In the genomic region with DNA sequence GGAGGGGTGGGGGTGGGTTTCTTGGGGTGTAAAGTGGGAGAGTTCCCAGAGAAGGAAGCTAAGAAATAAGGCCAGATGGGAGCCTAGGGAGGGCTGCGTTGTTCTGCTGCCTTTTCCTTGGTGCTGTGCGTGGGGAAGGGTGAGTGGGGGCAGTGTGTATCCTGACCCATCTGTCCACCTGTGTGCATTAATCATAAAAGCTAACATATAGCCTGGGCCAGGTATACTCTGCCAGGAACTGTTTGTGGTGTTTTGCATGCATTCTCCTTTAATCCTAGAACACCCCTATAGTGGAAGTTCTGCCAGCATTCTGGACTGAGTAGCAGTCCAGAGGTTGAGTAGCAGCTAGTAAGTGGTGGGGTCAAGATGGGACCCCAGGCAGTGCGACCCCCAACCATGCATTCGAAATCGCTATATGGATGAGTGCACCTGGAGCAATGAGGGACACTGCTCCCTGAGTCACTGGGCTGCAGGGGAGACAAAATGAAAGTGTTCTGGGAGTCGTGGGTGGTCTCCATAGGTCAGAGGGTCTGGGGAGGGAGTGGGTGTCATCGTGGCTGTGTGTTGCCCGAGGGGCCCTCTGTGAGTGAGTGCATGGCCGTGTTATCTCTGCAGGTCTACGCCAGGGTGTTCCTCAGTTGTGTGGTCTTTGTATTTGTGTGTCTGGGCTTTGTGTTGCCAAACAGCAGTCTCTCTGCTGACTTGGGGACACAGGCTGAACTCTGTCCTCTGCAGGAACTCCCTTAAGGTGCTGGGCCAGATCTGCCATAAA, we compare ENCODE assay signal across 8 cellular contexts. TPM values are rescaled to one million over a fixed set of nuclear protein-coding genes. Genes with fewer than 3 reads are reported as not detected.
DNase-seq lines count a peak whose midpoint lies in the region; TF ChIP-seq lines count a peak whose summit lies in the region.

No MANE protein-coding gene starts in this region.

- H3K4me1 ChIP-seq in SJSA1 (replicated peaks) (peaks cover 18% of the 10 kb centered on the region), osteoblast (ENCODE audit: insufficient read depth, low read length) (peaks cover 13% of the 10 kb centered on the region)

- H3K79me2 ChIP-seq in osteoblast (ENCODE audit: insufficient read depth, low read length): peaks cover 63% of the 10 kb centered on the region

- peak overlapping the region; percentile 86 for H3K4me2 ChIP-seq in osteoblast (ENCODE audit: insufficient read depth, low read length)

- H2AFZ ChIP-seq in osteoblast (ENCODE audit: low read length): no peak overlapping the region

- DNase-seq in AG09309 (ENCODE audit: low read depth) (no peak), SJSA1 (ENCODE audit: low read depth in 1 of 2, low spot score in 2 of 2) (no peak), foreskin fibroblast (no peak), osteoblast (ENCODE audit: insufficient read length, low spot score, missing footprints) (peak; percentile 61), caudate nucleus (lab: John Stamatoyannopoulos, UW) (no peak), NCI-H526 treated with DMSO at 0.1 percent for 48 hours (lab: John Stamatoyannopoulos, UW) (no peak), NCI-H1930 (lab: John Stamatoyannopoulos, UW) (no peak), inferior parietal cortex (ENCODE audit: extremely low spot score) (no peak)

- peaks cover 37% of the 10 kb centered on the region for H4K20me1 ChIP-seq in osteoblast (ENCODE audit: insufficient read depth, low read length)

- H3K9me3 ChIP-seq in SJSA1 (replicated peaks) (no peaks in the 10 kb centered on the region), osteoblast (ENCODE audit: low read depth, low read length) (no peaks in the 10 kb centered on the region)

- H3K27me3 ChIP-seq in SJSA1 (replicated peaks) (no peaks in the 10 kb centered on the region), osteoblast (ENCODE audit: insufficient read depth, low read length) (no peaks in the 10 kb centered on the region)

- no peak for TF ChIP-seq CTCF in AG09309 (IDR thresholded peaks at IDR 0.05; ENCODE audit: control insufficient read depth, insufficient read depth, low read depth, low read length, missing control alignments)
- no peak for TF ChIP-seq CTCF in foreskin fibroblast (IDR thresholded peaks at IDR 0.05; ENCODE audit: low read depth, low read length)
- TF ChIP-seq CTCF in osteoblast (IDR thresholded peaks at IDR 0.05; ENCODE audit: extremely low read depth, low read depth, low read length): no peak

- H3K4me3 ChIP-seq in AG09309 (ENCODE audit: control insufficient read depth, low read depth, low read length) (peak overlapping the region; percentile 84), SJSA1 (peak overlapping the region; percentile 77), foreskin fibroblast (ENCODE audit: low read depth in 1 of 2, low read length in 2 of 2) (peak overlapping the region; percentile 60 to 73), osteoblast (ENCODE audit: insufficient read depth, low read length) (peak overlapping the region; percentile 76)

- H3K36me3 ChIP-seq in SJSA1: peaks cover 4% of the 10 kb centered on the region; the same call in 1 of the 2 replicates
- H3K36me3 ChIP-seq in osteoblast (ENCODE audit: insufficient read depth, low read length): no peaks in the 10 kb centered on the region

- H3K27ac ChIP-seq in SJSA1 (no peak overlapping the region), osteoblast (ENCODE audit: low read depth, low read length) (no peak overlapping the region), caudate nucleus (ENCODE audit: low read depth, low read length) (no peak overlapping the region)

RNA-seq across cellular contexts. Expression of gene ERBB2, which starts 1.3 kb away (rescaled TPM):
- total RNA-seq in SJSA1 (2014; rRNA removed; shearing (Covaris generic)): 16.7 and 26.8 TPM in 2 replicates
- 40.4 and 44.2 TPM in 2 replicates for total RNA-seq in osteoblast

RNA-seq across cellular contexts. Expression of gene PGAP3, which starts 13.3 kb away (rescaled TPM):
- 8.4 and 10.1 TPM in 2 replicates for total RNA-seq in SJSA1 (2014; rRNA removed; shearing (Covaris generic))
- 10.3 and 10.9 TPM in 2 replicates for total RNA-seq in osteoblast

RNA-seq across cellular contexts. Expression of gene MIEN1, which starts 29.1 kb away (rescaled TPM):
- 53.3 and 99.4 TPM in 2 replicates for total RNA-seq in SJSA1 (2014; rRNA removed; shearing (Covaris generic))
- total RNA-seq in osteoblast: 14.8 and 16.5 TPM in 2 replicates

RNA-seq across cellular contexts. Expression of gene PNMT, which starts 32.9 kb away (rescaled TPM):
- total RNA-seq in SJSA1 (2014; rRNA removed; shearing (Covaris generic)): not detected in 2 replicates
- total RNA-seq in osteoblast: not detected in 2 replicates

RNA-seq across cellular contexts. Expression of gene TCAP, which starts 36.0 kb away (rescaled TPM):
- total RNA-seq in SJSA1 (2014; rRNA removed; shearing (Covaris generic)): 0.11 TPM in 1 of 2 replicates, not detected in the other
- total RNA-seq in osteoblast: 0.29 and 0.36 TPM in 2 replicates
